In the genomic region with DNA sequence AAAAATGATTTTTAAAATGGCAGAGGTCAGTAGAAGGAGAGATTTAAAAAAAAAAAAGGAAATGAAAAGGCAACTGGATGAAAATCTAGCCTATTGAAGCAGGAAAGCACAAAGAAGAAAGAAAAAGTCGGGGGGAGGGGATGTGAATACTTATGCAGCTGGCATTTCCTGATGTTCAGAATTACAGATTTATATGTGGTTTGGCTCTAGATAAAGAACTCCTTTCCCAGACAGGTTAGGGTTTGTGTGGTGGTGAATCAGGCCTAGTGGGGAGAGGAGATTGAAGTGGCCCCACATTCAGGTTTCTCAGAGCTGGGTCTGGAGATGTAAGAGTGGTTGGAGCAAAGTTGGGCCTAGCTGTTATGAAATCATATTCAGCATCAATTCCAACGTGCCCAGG, we compare ENCODE assay signal across 1 cellular context.
TF ChIP-seq lines count a peak whose summit lies in the region.

No MANE protein-coding gene starts in this region.

TF ChIP-seq in GM23338, 12 proteins besides CTCF, POLR2A, EP300 and RAD21:
- TF ChIP-seq EZH2phosphoT487 (IDR thresholded peaks at IDR 0.05; ENCODE audit: unreplicated experiment), result no peak
- no peak for TF ChIP-seq ZNF331 (CRISPR knock-in tag; IDR thresholded peaks at IDR 0.05; ENCODE audit: low read depth)
- TF ChIP-seq STAT1 (IDR thresholded peaks at IDR 0.05; ENCODE audit: unreplicated experiment), result no peak
- no peak for TF ChIP-seq CREB1 (CRISPR knock-in tag; IDR thresholded peaks at IDR 0.05; ENCODE audit: low read depth)
- TF ChIP-seq ZNF114 (CRISPR knock-in tag; IDR thresholded peaks at IDR 0.05), result no peak
- no peak for TF ChIP-seq NANOG (IDR thresholded peaks at IDR 0.05; ENCODE audit: borderline replicate concordance)
- TF ChIP-seq, protein P1, sequence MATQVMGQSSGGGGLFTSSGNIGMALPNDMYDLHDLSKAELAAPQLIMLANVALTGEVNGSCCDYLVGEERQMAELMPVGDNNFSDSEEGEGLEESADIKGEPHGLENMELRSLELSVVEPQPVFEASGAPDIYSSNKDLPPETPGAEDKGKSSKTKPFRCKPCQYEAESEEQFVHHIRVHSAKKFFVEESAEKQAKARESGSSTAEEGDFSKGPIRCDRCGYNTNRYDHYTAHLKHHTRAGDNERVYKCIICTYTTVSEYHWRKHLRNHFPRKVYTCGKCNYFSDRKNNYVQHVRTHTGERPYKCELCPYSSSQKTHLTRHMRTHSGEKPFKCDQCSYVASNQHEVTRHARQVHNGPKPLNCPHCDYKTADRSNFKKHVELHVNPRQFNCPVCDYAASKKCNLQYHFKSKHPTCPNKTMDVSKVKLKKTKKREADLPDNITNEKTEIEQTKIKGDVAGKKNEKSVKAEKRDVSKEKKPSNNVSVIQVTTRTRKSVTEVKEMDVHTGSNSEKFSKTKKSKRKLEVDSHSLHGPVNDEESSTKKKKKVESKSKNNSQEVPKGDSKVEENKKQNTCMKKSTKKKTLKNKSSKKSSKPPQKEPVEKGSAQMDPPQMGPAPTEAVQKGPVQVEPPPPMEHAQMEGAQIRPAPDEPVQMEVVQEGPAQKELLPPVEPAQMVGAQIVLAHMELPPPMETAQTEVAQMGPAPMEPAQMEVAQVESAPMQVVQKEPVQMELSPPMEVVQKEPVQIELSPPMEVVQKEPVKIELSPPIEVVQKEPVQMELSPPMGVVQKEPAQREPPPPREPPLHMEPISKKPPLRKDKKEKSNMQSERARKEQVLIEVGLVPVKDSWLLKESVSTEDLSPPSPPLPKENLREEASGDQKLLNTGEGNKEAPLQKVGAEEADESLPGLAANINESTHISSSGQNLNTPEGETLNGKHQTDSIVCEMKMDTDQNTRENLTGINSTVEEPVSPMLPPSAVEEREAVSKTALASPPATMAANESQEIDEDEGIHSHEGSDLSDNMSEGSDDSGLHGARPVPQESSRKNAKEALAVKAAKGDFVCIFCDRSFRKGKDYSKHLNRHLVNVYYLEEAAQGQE (IDR thresholded peaks at IDR 0.05; ENCODE audit: unreplicated experiment), result no peak
- TF ChIP-seq, protein P2, sequence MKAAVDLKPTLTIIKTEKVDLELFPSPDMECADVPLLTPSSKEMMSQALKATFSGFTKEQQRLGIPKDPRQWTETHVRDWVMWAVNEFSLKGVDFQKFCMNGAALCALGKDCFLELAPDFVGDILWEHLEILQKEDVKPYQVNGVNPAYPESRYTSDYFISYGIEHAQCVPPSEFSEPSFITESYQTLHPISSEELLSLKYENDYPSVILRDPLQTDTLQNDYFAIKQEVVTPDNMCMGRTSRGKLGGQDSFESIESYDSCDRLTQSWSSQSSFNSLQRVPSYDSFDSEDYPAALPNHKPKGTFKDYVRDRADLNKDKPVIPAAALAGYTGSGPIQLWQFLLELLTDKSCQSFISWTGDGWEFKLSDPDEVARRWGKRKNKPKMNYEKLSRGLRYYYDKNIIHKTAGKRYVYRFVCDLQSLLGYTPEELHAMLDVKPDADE (IDR thresholded peaks at IDR 0.05), result no peak
- TF ChIP-seq POLR2AphosphoS5 (IDR thresholded peaks at IDR 0.05; ENCODE audit: low read depth), result no peak
- no peak for TF ChIP-seq EZH2 (IDR thresholded peaks at IDR 0.05; ENCODE audit: low read depth, unreplicated experiment)
- TF ChIP-seq JUNB (IDR thresholded peaks at IDR 0.05; ENCODE audit: unreplicated experiment), result no peak
- TF ChIP-seq, protein P3, sequence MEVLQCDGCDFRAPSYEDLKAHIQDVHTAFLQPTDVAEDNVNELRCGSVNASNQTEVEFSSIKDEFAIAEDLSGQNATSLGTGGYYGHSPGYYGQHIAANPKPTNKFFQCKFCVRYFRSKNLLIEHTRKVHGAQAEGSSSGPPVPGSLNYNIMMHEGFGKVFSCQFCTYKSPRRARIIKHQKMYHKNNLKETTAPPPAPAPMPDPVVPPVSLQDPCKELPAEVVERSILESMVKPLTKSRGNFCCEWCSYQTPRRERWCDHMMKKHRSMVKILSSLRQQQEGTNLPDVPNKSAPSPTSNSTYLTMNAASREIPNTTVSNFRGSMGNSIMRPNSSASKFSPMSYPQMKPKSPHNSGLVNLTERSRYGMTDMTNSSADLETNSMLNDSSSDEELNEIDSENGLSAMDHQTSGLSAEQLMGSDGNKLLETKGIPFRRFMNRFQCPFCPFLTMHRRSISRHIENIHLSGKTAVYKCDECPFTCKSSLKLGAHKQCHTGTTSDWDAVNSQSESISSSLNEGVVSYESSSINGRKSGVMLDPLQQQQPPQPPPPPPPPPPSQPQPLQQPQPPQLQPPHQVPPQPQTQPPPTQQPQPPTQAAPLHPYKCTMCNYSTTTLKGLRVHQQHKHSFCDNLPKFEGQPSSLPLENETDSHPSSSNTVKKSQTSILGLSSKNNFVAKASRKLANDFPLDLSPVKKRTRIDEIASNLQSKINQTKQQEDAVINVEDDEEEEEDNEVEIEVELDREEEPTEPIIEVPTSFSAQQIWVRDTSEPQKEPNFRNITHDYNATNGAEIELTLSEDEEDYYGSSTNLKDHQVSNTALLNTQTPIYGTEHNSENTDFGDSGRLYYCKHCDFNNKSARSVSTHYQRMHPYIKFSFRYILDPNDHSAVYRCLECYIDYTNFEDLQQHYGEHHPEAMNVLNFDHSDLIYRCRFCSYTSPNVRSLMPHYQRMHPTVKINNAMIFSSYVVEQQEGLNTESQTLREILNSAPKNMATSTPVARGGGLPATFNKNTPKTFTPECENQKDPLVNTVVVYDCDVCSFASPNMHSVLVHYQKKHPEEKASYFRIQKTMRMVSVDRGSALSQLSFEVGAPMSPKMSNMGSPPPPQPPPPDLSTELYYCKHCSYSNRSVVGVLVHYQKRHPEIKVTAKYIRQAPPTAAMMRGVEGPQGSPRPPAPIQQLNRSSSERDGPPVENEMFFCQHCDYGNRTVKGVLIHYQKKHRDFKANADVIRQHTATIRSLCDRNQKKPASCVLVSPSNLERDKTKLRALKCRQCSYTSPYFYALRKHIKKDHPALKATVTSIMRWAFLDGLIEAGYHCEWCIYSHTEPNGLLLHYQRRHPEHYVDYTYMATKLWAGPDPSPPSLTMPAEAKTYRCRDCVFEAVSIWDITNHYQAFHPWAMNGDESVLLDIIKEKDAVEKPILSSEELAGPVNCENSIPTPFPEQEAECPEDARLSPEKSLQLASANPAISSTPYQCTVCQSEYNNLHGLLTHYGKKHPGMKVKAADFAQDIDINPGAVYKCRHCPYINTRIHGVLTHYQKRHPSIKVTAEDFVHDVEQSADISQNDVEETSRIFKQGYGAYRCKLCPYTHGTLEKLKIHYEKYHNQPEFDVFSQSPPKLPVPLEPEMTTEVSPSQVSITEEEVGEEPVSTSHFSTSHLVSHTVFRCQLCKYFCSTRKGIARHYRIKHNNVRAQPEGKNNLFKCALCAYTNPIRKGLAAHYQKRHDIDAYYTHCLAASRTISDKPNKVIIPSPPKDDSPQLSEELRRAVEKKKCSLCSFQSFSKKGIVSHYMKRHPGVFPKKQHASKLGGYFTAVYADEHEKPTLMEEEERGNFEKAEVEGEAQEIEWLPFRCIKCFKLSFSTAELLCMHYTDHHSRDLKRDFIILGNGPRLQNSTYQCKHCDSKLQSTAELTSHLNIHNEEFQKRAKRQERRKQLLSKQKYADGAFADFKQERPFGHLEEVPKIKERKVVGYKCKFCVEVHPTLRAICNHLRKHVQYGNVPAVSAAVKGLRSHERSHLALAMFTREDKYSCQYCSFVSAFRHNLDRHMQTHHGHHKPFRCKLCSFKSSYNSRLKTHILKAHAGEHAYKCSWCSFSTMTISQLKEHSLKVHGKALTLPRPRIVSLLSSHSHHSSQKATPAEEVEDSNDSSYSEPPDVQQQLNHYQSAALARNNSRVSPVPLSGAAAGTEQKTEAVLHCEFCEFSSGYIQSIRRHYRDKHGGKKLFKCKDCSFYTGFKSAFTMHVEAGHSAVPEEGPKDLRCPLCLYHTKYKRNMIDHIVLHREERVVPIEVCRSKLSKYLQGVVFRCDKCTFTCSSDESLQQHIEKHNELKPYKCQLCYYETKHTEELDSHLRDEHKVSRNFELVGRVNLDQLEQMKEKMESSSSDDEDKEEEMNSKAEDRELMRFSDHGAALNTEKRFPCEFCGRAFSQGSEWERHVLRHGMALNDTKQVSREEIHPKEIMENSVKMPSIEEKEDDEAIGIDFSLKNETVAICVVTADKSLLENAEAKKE (CRISPR knock-in tag; IDR thresholded peaks at IDR 0.05), result no peak
